14 cellular contexts compared by ENCODE assay signal in genomic region chr12:106147956-106148355, GRCh38. TPM values are rescaled to one million over a fixed set of nuclear protein-coding genes. Genes with fewer than 3 reads are reported as not detected.
A peak's percentile ranks its signal among the peaks of the same experiment; 100 is the strongest.
DNase-seq lines count a peak whose midpoint lies in the region; TF ChIP-seq lines count a peak whose summit lies in the region.
"Had no signal": no experiment of that assay in that cellular context is flagged by ENCODE, and none has a peak within 500 bp of the region (broad histone marks: within the 10 kb centered on the region; RNA-seq: fewer than 3 reads in every experiment).

No MANE protein-coding gene starts in this region.

- H3K36me3 Mint-ChIP-seq in type B pancreatic cell: no peaks in the 10 kb centered on the region
- H3K36me3 Mint-ChIP-seq: activated naive CD8-positive, alpha-beta T cell treated with anti-CD3 and anti-CD28 coated beads, Interleukin-2, amount 10 ng/mL, durations not matched to agents 7 days and 5 days had no signal

- peak; percentile 39 for DNase-seq in NCI-H128 (lab: John Stamatoyannopoulos, UW; ENCODE audit: unreplicated experiment)
- peak in 49 of 56 donors; percentile 19 to 86 (median 60) for DNase-seq in amygdala (lab: John Stamatoyannopoulos, UW)
- peak in 47 of 51 donors; percentile 18 to 86 (median 69) for DNase-seq in hypothalamus (lab: John Stamatoyannopoulos, UW)
- peak; percentile 72 for DNase-seq in superior temporal gyrus (ENCODE audit: extremely low spot score)
- DNase-seq in NCI-H1417 (lab: John Stamatoyannopoulos, UW): no peak
- DNase-seq in type B pancreatic cell (ENCODE audit: extremely low spot score, unreplicated experiment): no peak
- DNase-seq in mesenteric fat pad (ENCODE audit: low spot score): no peak
- DNase-seq in HCEC 1CT: no peak
- DNase-seq: activated naive CD8-positive, alpha-beta T cell treated with anti-CD3 and anti-CD28 coated beads, Interleukin-2, amount 10 ng/mL, durations not matched to agents 7 days and 5 days; Caco-2; effector memory CD4-positive, alpha-beta T cell; stimulated activated CD4-positive, alpha-beta T cell treated with anti-CD3 and anti-CD28 coated beads, Interleukin-12 subunit alpha, Interleukin-12 subunit beta, amount 100 ng/mL, for 4 hours; stimulated activated CD8-positive, alpha-beta memory T cell treated with anti-CD3 and anti-CD28 coated beads, Interleukin-4, amount 100 ng/mL, for 48 hours had no signal

- H3K4me3 Mint-ChIP-seq in type B pancreatic cell: no peak overlapping the region
- H3K4me3 Mint-ChIP-seq: activated naive CD8-positive, alpha-beta T cell treated with anti-CD3 and anti-CD28 coated beads, Interleukin-2, amount 10 ng/mL, durations not matched to agents 7 days and 5 days had no signal

- H3K9me3 Mint-ChIP-seq in type B pancreatic cell: no peaks in the 10 kb centered on the region
- H3K9me3 Mint-ChIP-seq: activated naive CD8-positive, alpha-beta T cell treated with anti-CD3 and anti-CD28 coated beads, Interleukin-2, amount 10 ng/mL, durations not matched to agents 7 days and 5 days had no signal

- H3K27me3 Mint-ChIP-seq in type B pancreatic cell: peaks cover 6% of the 10 kb centered on the region

- no peak for TF ChIP-seq CTCF in type B pancreatic cell (conservative IDR thresholded peaks at IDR 0.05)

- H3K4me1 Mint-ChIP-seq in type B pancreatic cell (ENCODE audit: unreplicated experiment): peaks cover 15% of the 10 kb centered on the region
- H3K4me1 Mint-ChIP-seq: activated naive CD8-positive, alpha-beta T cell treated with anti-CD3 and anti-CD28 coated beads, Interleukin-2, amount 10 ng/mL, durations not matched to agents 7 days and 5 days had no signal

- no peak overlapping the region for H3K27ac Mint-ChIP-seq in type B pancreatic cell
- H3K27ac Mint-ChIP-seq: activated naive CD8-positive, alpha-beta T cell treated with anti-CD3 and anti-CD28 coated beads, Interleukin-2, amount 10 ng/mL, durations not matched to agents 7 days and 5 days had no signal

RNA-seq across cellular contexts. Expression of gene NUAK1, which starts 9.2 kb away (rescaled TPM):
- total RNA-seq in type B pancreatic cell (ENCODE audit: low replicate concordance) (6.5 and 8.1 TPM in 2 replicates), mesenteric fat pad (54.4 TPM)
- total RNA-seq: activated naive CD8-positive, alpha-beta T cell treated with anti-CD3 and anti-CD28 coated beads, Interleukin-2, amount 10 ng/mL, durations not matched to agents 7 days and 5 days; T-helper 2 cell treated with Interferon-gamma antibody and Interleukin-4, amounts not matched to agents 100 ng/mL and 5 ng/mL, for 36 hours had no signal

Comparison
In these comparisons a context has a peak if more than half of its experiments do, and no peak if none do; other contexts are left out.
1. DNase-seq: peak in NCI-H128 (single experiment), amygdala (49 of 56), hypothalamus (47 of 51) and superior temporal gyrus (single experiment); none in NCI-H1417 (0 of 3), type B pancreatic cell (single experiment), mesenteric fat pad (single experiment) and HCEC 1CT (single experiment).